ENCODE assay signal across 12 cellular contexts in genomic region chr2:19046986-19047780, GRCh38.
DNase-seq lines count a peak whose midpoint lies in the region; ATAC-seq and TF ChIP-seq lines count a peak whose summit lies in the region.
"Had no signal": no experiment of that assay in that cellular context is flagged by ENCODE, and none has a peak within 500 bp of the region (broad histone marks: within the 10 kb centered on the region; RNA-seq: fewer than 3 reads in every experiment).

No MANE protein-coding gene starts in this region.

- no peaks in the 10 kb centered on the region for H3K27me3 ChIP-seq in spleen (replicated peaks in 1 of 7)
- H3K27me3 ChIP-seq: right lobe of liver, SJSA1 had no signal

- CTCF ChIA-PET in activated CD4-positive, alpha-beta memory T cell treated with anti-CD3 and anti-CD28 coated beads for 36 hours (lab: Charles Lee), result no interaction called here

- H3K9me3 ChIP-seq in spleen, result no peaks in the 10 kb centered on the region
- H3K9me3 ChIP-seq: right lobe of liver, SJSA1 had no signal

- no peak overlapping the region for H3K4me3 Mint-ChIP-seq in activated CD4-positive, alpha-beta memory T cell treated with anti-CD3 and anti-CD28 coated beads for 36 hours
- H3K4me3 Mint-ChIP-seq in activated T-helper 17 cell treated with anti-CD3 and anti-CD28 coated beads, Interleukin-2, amount 50 U/mL, for 72 hours, result no peak overlapping the region
- H3K4me3 Mint-ChIP-seq: stimulated activated naive CD8-positive, alpha-beta T cell treated with anti-CD3 and anti-CD28 coated beads, Interleukin-15, amount 100 ng/mL, for 72 hours had no signal

- no peaks in the 10 kb centered on the region for H3K36me3 ChIP-seq in spleen
- H3K36me3 ChIP-seq: right lobe of liver, SJSA1 had no signal

- H3K9me3 Mint-ChIP-seq in activated CD4-positive, alpha-beta memory T cell treated with anti-CD3 and anti-CD28 coated beads for 36 hours, result no peaks in the 10 kb centered on the region
- H3K9me3 Mint-ChIP-seq in activated T-helper 17 cell treated with anti-CD3 and anti-CD28 coated beads, Interleukin-2, amount 50 U/mL, for 72 hours, result no peaks in the 10 kb centered on the region

- POLR2A ChIA-PET in activated CD4-positive, alpha-beta memory T cell treated with anti-CD3 and anti-CD28 coated beads for 36 hours (lab: Charles Lee), result no interaction called here

- no peaks in the 10 kb centered on the region for H3K4me1 ChIP-seq in spleen

- no peak overlapping the region for H3K27ac ChIP-seq in spleen
- H3K27ac ChIP-seq: right lobe of liver, SJSA1 had no signal

- H3K27me3 Mint-ChIP-seq in activated CD4-positive, alpha-beta memory T cell treated with anti-CD3 and anti-CD28 coated beads for 36 hours, result no peaks in the 10 kb centered on the region
- H3K27me3 Mint-ChIP-seq in activated T-helper 17 cell treated with anti-CD3 and anti-CD28 coated beads, Interleukin-2, amount 50 U/mL, for 72 hours, result no peaks in the 10 kb centered on the region
- H3K27me3 Mint-ChIP-seq: stimulated activated naive CD8-positive, alpha-beta T cell treated with anti-CD3 and anti-CD28 coated beads, Interleukin-15, amount 100 ng/mL, for 72 hours had no signal

- TF ChIP-seq POLR2A in spleen (IDR thresholded peaks at IDR 0.05), result no peak

- ATAC-seq in GM19452 (IDR thresholded peaks at IDR 0.05; ENCODE audit: unreplicated experiment), result peak; percentile 94
- ATAC-seq in HG02970 (IDR thresholded peaks at IDR 0.05; ENCODE audit: low FRiP score, unreplicated experiment), result peak; percentile 94
- ATAC-seq in activated T-helper 17 cell treated with anti-CD3 and anti-CD28 coated beads, Interleukin-2, amount 50 U/mL, for 72 hours (replicated peaks), result no peak
- ATAC-seq: stimulated activated naive CD8-positive, alpha-beta T cell treated with anti-CD3 and anti-CD28 coated beads, Interleukin-15, amount 100 ng/mL, for 72 hours had no signal

- H3K4me1 Mint-ChIP-seq in activated CD4-positive, alpha-beta memory T cell treated with anti-CD3 and anti-CD28 coated beads for 36 hours (ENCODE audit: low read depth), result no peaks in the 10 kb centered on the region
- no peaks in the 10 kb centered on the region for H3K4me1 Mint-ChIP-seq in activated T-helper 17 cell treated with anti-CD3 and anti-CD28 coated beads, Interleukin-2, amount 50 U/mL, for 72 hours
- H3K4me1 Mint-ChIP-seq: stimulated activated naive CD8-positive, alpha-beta T cell treated with anti-CD3 and anti-CD28 coated beads, Interleukin-15, amount 100 ng/mL, for 72 hours had no signal

- no peak for TF ChIP-seq CTCF in spleen (IDR thresholded peaks at IDR 0.05 in 8 of 11, conservative IDR thresholded peaks at IDR 0.05 in 3 of 11)

- H3K36me3 Mint-ChIP-seq in activated CD4-positive, alpha-beta memory T cell treated with anti-CD3 and anti-CD28 coated beads for 36 hours, result no peaks in the 10 kb centered on the region
- H3K36me3 Mint-ChIP-seq in activated T-helper 17 cell treated with anti-CD3 and anti-CD28 coated beads, Interleukin-2, amount 50 U/mL, for 72 hours (ENCODE audit: low read depth), result no peaks in the 10 kb centered on the region

- WGBS in spleen, 5 donors, result 70 to 83% (median 72%) methylated on average over 4 of the region's 4 CpGs

- no peak overlapping the region for H3K27ac Mint-ChIP-seq in activated CD4-positive, alpha-beta memory T cell treated with anti-CD3 and anti-CD28 coated beads for 36 hours
- H3K27ac Mint-ChIP-seq in activated T-helper 17 cell treated with anti-CD3 and anti-CD28 coated beads, Interleukin-2, amount 50 U/mL, for 72 hours, result no peak overlapping the region
- H3K27ac Mint-ChIP-seq: stimulated activated naive CD8-positive, alpha-beta T cell treated with anti-CD3 and anti-CD28 coated beads, Interleukin-15, amount 100 ng/mL, for 72 hours had no signal

- DNase-seq in AG20443 (ENCODE audit: low spot score) (peak; percentile 16), cerebellum (ENCODE audit: low spot score) (peak; percentile 56), NCI-H2107 (lab: John Stamatoyannopoulos, UW) (no peak), spleen (no peak)
- no peak for DNase-seq in activated CD4-positive, alpha-beta memory T cell treated with anti-CD3 and anti-CD28 coated beads for 36 hours
- DNase-seq: islet precursor cell; right lobe of liver; stimulated activated naive CD8-positive, alpha-beta T cell treated with anti-CD3 and anti-CD28 coated beads, Interleukin-15, amount 100 ng/mL, for 72 hours had no signal

- H3K4me3 ChIP-seq in spleen, result no peak overlapping the region
- H3K4me3 ChIP-seq: right lobe of liver, SJSA1 had no signal

- intact Hi-C loops in activated CD4-positive, alpha-beta memory T cell treated with anti-CD3 and anti-CD28 coated beads for 36 hours (cut with micrococcal nuclease), result no loop called here
- intact Hi-C loops in spleen (cut with DNase I; ENCODE audit: low total_unique reads), result no loop called here

Comparison
In these comparisons a context has a peak if more than half of its experiments do, and no peak if none do; other contexts are left out.
1. DNase-seq: peak in AG20443 (single experiment) and cerebellum (single experiment); none in NCI-H2107 (single experiment), activated CD4-positive, alpha-beta memory T cell treated with anti-CD3 and anti-CD28 coated beads for 36 hours (single experiment) and spleen (single experiment).